1 cellular context compared by ENCODE assay signal in the genomic region with DNA sequence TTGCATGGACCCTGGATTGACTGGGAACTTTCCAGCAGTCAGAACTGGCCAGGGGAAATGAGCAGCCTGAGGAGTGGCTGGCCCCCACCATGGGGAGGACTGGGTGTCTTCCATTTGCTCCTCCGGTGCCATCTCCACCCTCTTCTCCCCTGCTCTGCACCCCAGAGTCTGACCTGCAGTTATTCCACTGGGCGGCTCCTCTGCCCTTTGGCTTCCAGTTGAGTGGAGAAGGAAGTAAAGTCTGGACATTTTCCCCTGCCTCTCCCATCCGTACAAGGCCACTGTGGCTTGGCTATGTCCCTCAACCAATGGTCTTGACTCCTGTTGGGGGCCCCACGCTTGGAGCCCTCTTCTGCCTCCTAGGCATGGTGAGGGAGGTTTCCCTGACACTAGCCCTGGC.
TF ChIP-seq lines count a peak whose summit lies in the region.

No MANE protein-coding gene starts in this region.

TF ChIP-seq in H1, 55 proteins besides CTCF, POLR2A, EP300 and RAD21:
- TF ChIP-seq GABPA (IDR thresholded peaks at IDR 0.05; ENCODE audit: borderline replicate concordance, insufficient read depth, low read length), result no peak
- no peak for TF ChIP-seq KDM1A (IDR thresholded peaks at IDR 0.05; ENCODE audit: borderline replicate concordance, low read length)
- TF ChIP-seq SP1 (IDR thresholded peaks at IDR 0.05; ENCODE audit: low read depth, low read length), result no peak
- TF ChIP-seq PHF8 (conservative IDR thresholded peaks at IDR 0.05; ENCODE audit: low read depth, low read length), result no peak
- no peak for TF ChIP-seq MAFK (IDR thresholded peaks at IDR 0.05; ENCODE audit: low read depth, low read length)
- TF ChIP-seq SP4 (IDR thresholded peaks at IDR 0.05; ENCODE audit: low read length), result no peak
- TF ChIP-seq POU5F1 (IDR thresholded peaks at IDR 0.05; ENCODE audit: low read depth, low read length), result no peak
- TF ChIP-seq POLR2AphosphoS5 (IDR thresholded peaks at IDR 0.05; ENCODE audit: low read depth, low read length), result no peak
- TF ChIP-seq SAP30 (IDR thresholded peaks at IDR 0.05; ENCODE audit: insufficient read depth, insufficient replicate concordance, low read length), result no peak
